Comparison of ENCODE assay signal across 1 cellular context in the genomic region with DNA sequence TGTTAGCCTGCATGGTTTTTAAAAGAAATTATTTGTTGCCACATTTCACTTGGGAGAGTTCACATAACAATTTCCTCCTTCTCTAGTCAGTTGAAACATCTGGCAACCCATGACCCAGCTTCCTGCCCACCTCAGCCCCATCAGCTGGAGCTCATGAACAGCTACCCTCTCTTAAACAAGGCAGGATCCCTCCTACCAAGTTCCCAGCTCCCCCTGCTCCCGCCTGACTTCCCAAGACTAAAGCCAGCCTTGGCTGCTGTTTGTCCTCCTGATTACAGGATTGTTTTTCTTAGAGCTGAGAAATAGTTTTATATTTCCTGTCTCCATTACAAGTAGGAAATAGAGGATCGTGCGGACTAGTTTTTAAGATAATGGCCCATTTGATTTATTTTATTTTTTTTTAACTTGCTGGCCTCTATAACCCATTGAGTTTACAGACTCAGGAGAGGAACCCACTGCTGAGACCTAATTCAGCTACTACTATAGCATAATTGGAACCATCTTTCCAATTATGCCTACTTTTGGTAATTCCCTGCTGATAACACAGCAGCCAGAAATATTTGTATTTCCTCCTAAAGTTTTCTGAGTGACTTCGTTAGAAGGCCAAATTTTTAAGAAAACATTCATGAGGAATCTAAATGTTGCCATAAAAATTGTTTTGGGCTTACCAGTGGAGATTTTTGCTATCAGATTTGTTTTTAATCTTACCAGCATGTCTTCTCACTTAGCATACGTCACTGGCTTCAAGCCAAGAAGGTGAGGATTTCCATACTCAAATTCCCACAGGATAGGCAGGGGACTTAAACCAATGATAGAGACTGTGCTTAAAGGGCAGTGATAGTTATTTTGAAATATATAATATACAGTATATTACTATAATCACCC.
TF ChIP-seq lines count a peak whose summit lies in the region.

No MANE protein-coding gene starts in this region.

TF ChIP-seq in HEK293, 187 proteins besides CTCF, POLR2A, EP300 and RAD21 (continued from another document):
- TF ChIP-seq, protein P1, sequence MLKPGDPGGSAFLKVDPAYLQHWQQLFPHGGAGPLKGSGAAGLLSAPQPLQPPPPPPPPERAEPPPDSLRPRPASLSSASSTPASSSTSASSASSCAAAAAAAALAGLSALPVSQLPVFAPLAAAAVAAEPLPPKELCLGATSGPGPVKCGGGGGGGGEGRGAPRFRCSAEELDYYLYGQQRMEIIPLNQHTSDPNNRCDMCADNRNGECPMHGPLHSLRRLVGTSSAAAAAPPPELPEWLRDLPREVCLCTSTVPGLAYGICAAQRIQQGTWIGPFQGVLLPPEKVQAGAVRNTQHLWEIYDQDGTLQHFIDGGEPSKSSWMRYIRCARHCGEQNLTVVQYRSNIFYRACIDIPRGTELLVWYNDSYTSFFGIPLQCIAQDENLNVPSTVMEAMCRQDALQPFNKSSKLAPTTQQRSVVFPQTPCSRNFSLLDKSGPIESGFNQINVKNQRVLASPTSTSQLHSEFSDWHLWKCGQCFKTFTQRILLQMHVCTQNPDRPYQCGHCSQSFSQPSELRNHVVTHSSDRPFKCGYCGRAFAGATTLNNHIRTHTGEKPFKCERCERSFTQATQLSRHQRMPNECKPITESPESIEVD (tag by site-specific recombination; IDR thresholded peaks at IDR 0.05) = peak; percentile 76
- TF ChIP-seq OSR2 (tag by site-specific recombination; IDR thresholded peaks at IDR 0.05) (peak; percentile 76), ZNF629 (tag by site-specific recombination; IDR thresholded peaks at IDR 0.05) (peak; percentile 36; the same call in 1 of the 2 replicates), ZNF664 (tag by site-specific recombination; IDR thresholded peaks at IDR 0.05) (peak; percentile 94), FEZF1 (tag by site-specific recombination; IDR thresholded peaks at IDR 0.05) (peak; percentile 48; the same call in 1 of the 2 replicates), HOXA7 (CRISPR knock-in tag; IDR thresholded peaks at IDR 0.05; ENCODE audit: borderline replicate concordance) (no peak), ZNF529 (tag by site-specific recombination; IDR thresholded peaks at IDR 0.05; ENCODE audit: insufficient replicate concordance) (no peak), ZIC2 (tag by site-specific recombination; IDR thresholded peaks at IDR 0.05) (peak; percentile 33)
- TF ChIP-seq, protein P2, sequence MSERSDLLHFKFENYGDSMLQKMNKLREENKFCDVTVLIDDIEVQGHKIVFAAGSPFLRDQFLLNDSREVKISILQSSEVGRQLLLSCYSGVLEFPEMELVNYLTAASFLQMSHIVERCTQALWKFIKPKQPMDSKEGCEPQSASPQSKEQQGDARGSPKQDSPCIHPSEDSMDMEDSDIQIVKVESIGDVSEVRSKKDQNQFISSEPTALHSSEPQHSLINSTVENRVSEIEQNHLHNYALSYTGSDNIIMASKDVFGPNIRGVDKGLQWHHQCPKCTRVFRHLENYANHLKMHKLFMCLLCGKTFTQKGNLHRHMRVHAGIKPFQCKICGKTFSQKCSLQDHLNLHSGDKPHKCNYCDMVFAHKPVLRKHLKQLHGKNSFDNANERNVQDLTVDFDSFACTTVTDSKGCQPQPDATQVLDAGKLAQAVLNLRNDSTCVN (tag by site-specific recombination; optimal IDR thresholded peaks at IDR 0.05) = no peak
TF ChIP-seq in HEK293: peak in this region for 10.
